In genomic region chr3:153176197-153176596, GRCh38 we compare ENCODE assay signal across 22 cellular contexts.
"Had no signal": no experiment of that assay in that cellular context is flagged by ENCODE, and none has a peak within 500 bp of the region (broad histone marks: within the 10 kb centered on the region; RNA-seq: fewer than 3 reads in every experiment).

No MANE protein-coding gene starts in this region.

- DNase-seq: colonic mucosa; cortex of kidney; dermis blood vessel endothelial cell; dorsolateral prefrontal cortex; effector CD4-positive, alpha-beta T cell; effector CD8-positive, alpha-beta T cell; effector memory CD4-positive, alpha-beta T cell; effector memory CD8-positive, alpha-beta T cell; endodermal cell; erythroblast; esophagus squamous epithelium; foreskin fibroblast; foreskin keratinocyte; foreskin melanocyte; gastrocnemius medialis; glutamatergic neuron; head of caudate nucleus; heart left ventricle; heart right ventricle had no signal

- FAIRE-seq: endometrium, endothelial cell of umbilical vein, frontal cortex had no signal
